Comparison of ENCODE assay signal across 22 cellular contexts in genomic region chr14:65600742-65601141, GRCh38.
"Had no signal": no experiment of that assay in that cellular context is flagged by ENCODE, and none has a peak within 500 bp of the region (broad histone marks: within the 10 kb centered on the region; RNA-seq: fewer than 3 reads in every experiment).

No MANE protein-coding gene starts in this region.

- H3K9me3 Mint-ChIP-seq: activated naive CD4-positive, alpha-beta T cell treated with anti-CD3 and anti-CD28 coated beads, Interleukin-2, amount 50 U/mL, for 24 hours; central memory CD8-positive, alpha-beta T cell; naive B cell; stimulated activated effector memory CD8-positive, alpha-beta T cell treated with anti-CD3 and anti-CD28 coated beads, Interleukin-12 subunit alpha, Interleukin-12 subunit beta, amount 100 ng/mL, for 72 hours had no signal

- DNase-seq: activated CD4-positive, alpha-beta T cell treated with anti-CD3 and anti-CD28 coated beads for 1 hour; activated CD4-positive, alpha-beta T cell treated with anti-CD3 and anti-CD28 coated beads, Interleukin-2, amount 50 U/mL, for 1 hour; activated CD8-positive, alpha-beta T cell treated with anti-CD3 and anti-CD28 coated beads, Interleukin-2, amount 10 ng/mL, durations not matched to agents 7 days and 5 days; activated gamma-delta T cell treated with Interleukin-2 at 50 U/mL for 16 hours; aorta; colonic mucosa; foreskin keratinocyte; kidney; lower lobe of right lung; naive B cell; nucleus accumbens; right cardiac atrium; stimulated activated CD4-positive, alpha-beta T cell treated with anti-CD3 and anti-CD28 coated beads, Interleukin-1b, Interleukin-23, amount 100 ng/mL, for 48 hours; T-helper 2 cell; transverse colon; WERI-Rb-1 had no signal

- H3K36me3 ChIP-seq: colonic mucosa, lower lobe of right lung, transverse colon, WERI-Rb-1 had no signal

- H3K27me3 Mint-ChIP-seq: activated naive CD4-positive, alpha-beta T cell treated with anti-CD3 and anti-CD28 coated beads, Interleukin-2, amount 50 U/mL, for 24 hours; central memory CD8-positive, alpha-beta T cell; naive B cell had no signal

- ATAC-seq: activated CD8-positive, alpha-beta T cell treated with anti-CD3 and anti-CD28 coated beads, Interleukin-2, amount 10 ng/mL, durations not matched to agents 7 days and 5 days; foreskin keratinocyte; lower lobe of right lung; right cardiac atrium; stimulated activated effector memory CD8-positive, alpha-beta T cell treated with anti-CD3 and anti-CD28 coated beads, Interleukin-12 subunit alpha, Interleukin-12 subunit beta, amount 100 ng/mL, for 72 hours had no signal

- H3K27me3 ChIP-seq: colonic mucosa, foreskin keratinocyte, transverse colon had no signal

- H3K4me3 ChIP-seq: colonic mucosa, lower lobe of right lung, skin epidermis, transverse colon had no signal

- H3K4me1 Mint-ChIP-seq: brain; central memory CD8-positive, alpha-beta T cell; stimulated activated effector memory CD8-positive, alpha-beta T cell treated with anti-CD3 and anti-CD28 coated beads, Interleukin-12 subunit alpha, Interleukin-12 subunit beta, amount 100 ng/mL, for 72 hours had no signal

- H3K4me3 Mint-ChIP-seq: activated CD8-positive, alpha-beta T cell treated with anti-CD3 and anti-CD28 coated beads, Interleukin-2, amount 10 ng/mL, durations not matched to agents 7 days and 5 days; activated naive CD4-positive, alpha-beta T cell treated with anti-CD3 and anti-CD28 coated beads, Interleukin-2, amount 50 U/mL, for 24 hours; brain; central memory CD8-positive, alpha-beta T cell; naive B cell; stimulated activated effector memory CD8-positive, alpha-beta T cell treated with anti-CD3 and anti-CD28 coated beads, Interleukin-12 subunit alpha, Interleukin-12 subunit beta, amount 100 ng/mL, for 72 hours had no signal

- H3K4me1 ChIP-seq: colonic mucosa, foreskin keratinocyte, lower lobe of right lung, parathyroid adenoma had no signal

- FAIRE-seq: kidney had no signal

- H3K27ac ChIP-seq: colonic mucosa, foreskin keratinocyte, lower lobe of right lung, parathyroid adenoma, skin epidermis, transverse colon, WERI-Rb-1 had no signal

- H3K36me3 Mint-ChIP-seq: activated naive CD4-positive, alpha-beta T cell treated with anti-CD3 and anti-CD28 coated beads, Interleukin-2, amount 50 U/mL, for 24 hours; brain; naive B cell; stimulated activated effector memory CD8-positive, alpha-beta T cell treated with anti-CD3 and anti-CD28 coated beads, Interleukin-12 subunit alpha, Interleukin-12 subunit beta, amount 100 ng/mL, for 72 hours had no signal

- H2AFZ ChIP-seq: parathyroid adenoma had no signal

- H3K27ac Mint-ChIP-seq: activated CD8-positive, alpha-beta T cell treated with anti-CD3 and anti-CD28 coated beads, Interleukin-2, amount 10 ng/mL, durations not matched to agents 7 days and 5 days; activated naive CD4-positive, alpha-beta T cell treated with anti-CD3 and anti-CD28 coated beads, Interleukin-2, amount 50 U/mL, for 24 hours; brain; stimulated activated effector memory CD8-positive, alpha-beta T cell treated with anti-CD3 and anti-CD28 coated beads, Interleukin-12 subunit alpha, Interleukin-12 subunit beta, amount 100 ng/mL, for 72 hours had no signal

- H3K9me3 ChIP-seq: colonic mucosa, lower lobe of right lung, transverse colon had no signal

- H3K79me2 ChIP-seq: parathyroid adenoma had no signal
